In the genomic region with DNA sequence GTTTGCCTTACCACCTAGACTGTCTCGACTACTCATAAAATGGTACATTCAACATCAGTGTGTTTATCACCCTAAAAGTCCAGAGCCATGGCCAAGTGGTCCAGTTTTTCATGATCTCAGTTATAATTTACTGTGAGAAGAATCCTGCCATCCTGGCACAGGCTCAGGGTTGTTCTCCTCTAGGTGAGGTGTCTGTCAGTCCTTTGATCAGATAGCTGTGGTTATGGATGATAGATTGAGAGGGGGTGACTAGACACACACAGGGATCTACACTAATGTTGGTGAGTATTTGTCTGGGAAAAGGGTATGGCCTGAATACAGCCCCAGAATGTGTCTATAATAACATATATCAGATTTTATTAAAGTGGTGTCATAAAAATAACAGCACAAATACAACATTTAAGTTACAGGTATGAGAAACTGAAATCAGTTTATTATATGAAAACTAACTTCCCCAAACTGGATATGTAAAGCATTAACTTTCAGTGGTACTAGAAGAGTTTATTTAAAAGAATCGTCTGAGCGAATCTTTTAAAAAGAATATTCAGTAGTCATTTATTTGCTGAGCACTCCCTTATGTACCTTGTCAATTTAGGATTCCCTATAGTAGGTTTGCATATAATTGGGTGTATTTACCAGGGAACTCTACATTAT, we compare ENCODE assay signal across 14 cellular contexts.
"Had no signal": no experiment of that assay in that cellular context is flagged by ENCODE, and none has a peak within 500 bp of the region (broad histone marks: within the 10 kb centered on the region; RNA-seq: fewer than 3 reads in every experiment).

No MANE protein-coding gene starts in this region.

- H3K27me3 Mint-ChIP-seq: naive thymus-derived CD4-positive, alpha-beta T cell; progenitor cell of endocrine pancreas; stimulated activated naive CD8-positive, alpha-beta T cell treated with anti-CD3 and anti-CD28 coated beads, Interleukin-15, Interleukin-2, amounts not matched to agents 100 ng/mL and 50 ng/mL, for 24 hours had no signal

- DNase-seq: activated CD4-positive, alpha-beta T cell treated with anti-CD3 and anti-CD28 coated beads for 1 hour; activated CD4-positive, alpha-beta T cell treated with anti-CD3 and anti-CD28 coated beads, Interleukin-2, amount 50 U/mL, for 48 hours; activated effector memory CD4-positive, alpha-beta T cell treated with Interleukin-2 at 50 U/mL for 16 hours; activated naive CD4-positive, alpha-beta T cell treated with anti-CD3 and anti-CD28 coated beads, Interleukin-2, amount 50 U/mL, for 16 hours; colonic mucosa; left lung; mammary epithelial cell; naive thymus-derived CD4-positive, alpha-beta T cell; nucleus accumbens; stimulated activated CD4-positive, alpha-beta T cell treated with anti-CD3 and anti-CD28 coated beads, Interleukin-4, amount 100 ng/mL, for 24 hours; T-helper 9 cell; trophoblast cell had no signal

- H3K4me3 Mint-ChIP-seq: stimulated activated naive CD8-positive, alpha-beta T cell treated with anti-CD3 and anti-CD28 coated beads, Interleukin-15, Interleukin-2, amounts not matched to agents 100 ng/mL and 50 ng/mL, for 24 hours had no signal

- ATAC-seq: left lung; naive thymus-derived CD4-positive, alpha-beta T cell had no signal

- H3K27ac Mint-ChIP-seq: progenitor cell of endocrine pancreas; stimulated activated naive CD8-positive, alpha-beta T cell treated with anti-CD3 and anti-CD28 coated beads, Interleukin-15, Interleukin-2, amounts not matched to agents 100 ng/mL and 50 ng/mL, for 24 hours had no signal
